Comparison of ENCODE assay signal across 20 cellular contexts in genomic region chr1:117780981-117781475, GRCh38.
A peak's percentile ranks its signal among the peaks of the same experiment; 100 is the strongest.
DNase-seq lines count a peak whose midpoint lies in the region; TF ChIP-seq lines count a peak whose summit lies in the region.
"Had no signal": no experiment of that assay in that cellular context is flagged by ENCODE, and none has a peak within 500 bp of the region (broad histone marks: within the 10 kb centered on the region; RNA-seq: fewer than 3 reads in every experiment).

No MANE protein-coding gene starts in this region.

- H3K9ac ChIP-seq in skeletal muscle tissue (ENCODE audit: low read depth in 1 of 3, low read length in 3 of 3): no peak overlapping the region

- H3K4me3 Mint-ChIP-seq in activated CD4-positive, alpha-beta memory T cell treated with anti-CD3 and anti-CD28 coated beads for 36 hours: no peak overlapping the region
- H3K4me3 Mint-ChIP-seq: natural killer cell had no signal

- H3K27me3 ChIP-seq in skeletal muscle tissue (ENCODE audit: control insufficient read depth in 3 of 3, insufficient read depth in 3 of 3, low read length in 3 of 3): no peaks in the 10 kb centered on the region
- H3K27me3 ChIP-seq: MG63 had no signal

- peaks cover 7 to 12% (median 9%) of the 10 kb centered on the region in 3 donors for H3K4me1 ChIP-seq in skeletal muscle tissue (ENCODE audit: control insufficient read depth in 3 of 3, insufficient read depth in 3 of 3, low read length in 3 of 3)

- CTCF ChIA-PET in activated CD4-positive, alpha-beta memory T cell treated with anti-CD3 and anti-CD28 coated beads for 36 hours (lab: Charles Lee): interaction anchor here (1.7 kb wide), 1 partner anchor 23 kb away, joined by 6 read pairs; no protein-coding TSS in a partner anchor

- peaks cover 6% of the 10 kb centered on the region for H3K4me1 Mint-ChIP-seq in activated CD4-positive, alpha-beta memory T cell treated with anti-CD3 and anti-CD28 coated beads for 36 hours (ENCODE audit: low read depth)

- no peaks in the 10 kb centered on the region for H3K9me3 Mint-ChIP-seq in activated CD4-positive, alpha-beta memory T cell treated with anti-CD3 and anti-CD28 coated beads for 36 hours
- H3K9me3 Mint-ChIP-seq: natural killer cell had no signal

- peak in 2 of 3 experiments; percentile 52 to 74 for DNase-seq in NCI-H1417 (lab: John Stamatoyannopoulos, UW)
- DNase-seq in NCI-H1417 treated with DMSO at 0.1 percent for 48 hours (lab: John Stamatoyannopoulos, UW): no peak
- peak; percentile 72 for DNase-seq in NCI-H82 treated with DMSO at 0.1 percent for 48 hours (lab: John Stamatoyannopoulos, UW; ENCODE audit: unreplicated experiment)
- peak; percentile 33 to 42 for DNase-seq in foreskin fibroblast
- DNase-seq in GF-D8 (lab: John Stamatoyannopoulos, UW): no peak
- no peak for DNase-seq in activated CD4-positive, alpha-beta memory T cell treated with anti-CD3 and anti-CD28 coated beads for 36 hours
- DNase-seq in EL: no peak
- DNase-seq: activated CD4-positive, alpha-beta T cell treated with anti-CD3 and anti-CD28 coated beads, Interleukin-2, amount 50 U/mL, for 1 hour; amygdala; caudate nucleus; DMS53; mammary epithelial cell; MG63; natural killer cell; NCI-H2081; posterior cingulate gyrus; stimulated activated CD8-positive, alpha-beta memory T cell treated with anti-CD3 and anti-CD28 coated beads, Interleukin-4, amount 100 ng/mL, for 48 hours had no signal

- H3K36me3 ChIP-seq in skeletal muscle tissue (ENCODE audit: control insufficient read depth in 3 of 3, insufficient read depth in 3 of 3, low read length in 3 of 3): no peaks in the 10 kb centered on the region
- H3K36me3 ChIP-seq: MG63 had no signal

- intact Hi-C loops in activated CD4-positive, alpha-beta memory T cell treated with anti-CD3 and anti-CD28 coated beads for 36 hours (cut with micrococcal nuclease): no loop called here

- H3K4me3 ChIP-seq in foreskin fibroblast (ENCODE audit: low read depth in 1 of 2, low read length in 2 of 2) (no peak overlapping the region), skeletal muscle tissue (ENCODE audit: low read length in 3 of 3) (peak overlapping the region in 2 of 3 donors; percentile 4 to 40)
- H3K4me3 ChIP-seq: MG63 had no signal

- TF ChIP-seq CTCF in foreskin fibroblast (IDR thresholded peaks at IDR 0.05; ENCODE audit: low read depth, low read length): no peak

- H3K36me3 Mint-ChIP-seq in activated CD4-positive, alpha-beta memory T cell treated with anti-CD3 and anti-CD28 coated beads for 36 hours: no peaks in the 10 kb centered on the region
- H3K36me3 Mint-ChIP-seq: natural killer cell had no signal

- no peaks in the 10 kb centered on the region for H3K27me3 Mint-ChIP-seq in activated CD4-positive, alpha-beta memory T cell treated with anti-CD3 and anti-CD28 coated beads for 36 hours

- POLR2A ChIA-PET in activated CD4-positive, alpha-beta memory T cell treated with anti-CD3 and anti-CD28 coated beads for 36 hours (lab: Charles Lee): interaction anchor here (0.7 kb wide), 1 partner anchor 308 kb away, joined by 3 read pairs; no protein-coding TSS in a partner anchor

- H3K9me3 ChIP-seq in skeletal muscle tissue (ENCODE audit: control insufficient read depth in 3 of 3, low read length in 3 of 3): no peaks in the 10 kb centered on the region
- H3K9me3 ChIP-seq: MG63 had no signal

- no peak overlapping the region for H3K27ac Mint-ChIP-seq in activated CD4-positive, alpha-beta memory T cell treated with anti-CD3 and anti-CD28 coated beads for 36 hours
- H3K27ac Mint-ChIP-seq: natural killer cell had no signal

- peak overlapping the region; percentile 48 for H3K27ac ChIP-seq in skeletal muscle tissue (ENCODE audit: low read depth, low read length)
- H3K27ac ChIP-seq: 22Rv1, C4-2B had no signal

Comparison
In these comparisons a context has a peak if more than half of its experiments do, and no peak if none do; other contexts are left out.
1. DNase-seq: peak in NCI-H1417 (2 of 3), NCI-H82 treated with DMSO at 0.1 percent for 48 hours (single experiment) and foreskin fibroblast (2 of 2); none in NCI-H1417 treated with DMSO at 0.1 percent for 48 hours (single experiment), GF-D8 (single experiment), activated CD4-positive, alpha-beta memory T cell treated with anti-CD3 and anti-CD28 coated beads for 36 hours (single experiment) and EL (single experiment).
2. H3K4me3 ChIP-seq: peak in skeletal muscle tissue (2 of 3); none in foreskin fibroblast (0 of 2).